In genomic region chr15:65792988-65793812, GRCh38 we compare ENCODE assay signal across 8 cellular contexts. TPM values are rescaled to one million over a fixed set of nuclear protein-coding genes. Genes with fewer than 3 reads are reported as not detected.
DNase-seq lines count a peak whose midpoint lies in the region; ATAC-seq and FAIRE-seq lines count a peak whose summit lies in the region.

No MANE protein-coding gene starts in this region.

- peak overlapping the region; percentile 85 for H3K4me3 ChIP-seq in CD4-positive, CD25-positive, alpha-beta regulatory T cell (ENCODE audit: low read depth, low read length)
- H3K4me3 ChIP-seq in NT2/D1 (ENCODE audit: insufficient read length, low read depth) (peak overlapping the region; percentile 76), neuronal stem cell (ENCODE audit: low read length in 2 of 2) (peak overlapping the region in 1 of 2 donors; percentile 62)

- DNase-seq in CD4-positive, CD25-positive, alpha-beta regulatory T cell: no peak
- no peak for DNase-seq in NT2/D1 (ENCODE audit: low read depth, low spot score)
- no peak for DNase-seq in effector memory CD8-positive, alpha-beta T cell
- no peak for DNase-seq in neuronal stem cell (ENCODE audit: low spot score)
- no peak for DNase-seq in SHP77 treated with DMSO at 0.1 percent for 48 hours (lab: John Stamatoyannopoulos, UW)
- DNase-seq in GM19239 (ENCODE audit: insufficient read length, low spot score): no peak
- no peak for DNase-seq in stimulated activated naive CD4-positive, alpha-beta T cell treated with Interleukin-2 at 50 U/mL for 16 hours (lab: John Stamatoyannopoulos, UW)

- H3K4me2 ChIP-seq in neuronal stem cell (ENCODE audit: insufficient read depth, low read length, poor library complexity, severe bottlenecking): no peak overlapping the region

- no CpG with 5 or more reads among the region's 13 CpGs for WGBS in neuronal stem cell (ENCODE audit: extremely low coverage in 2 of 2, insufficient read length in 2 of 2, insufficient replicate concordance in 1 of 2), 2 donors

- peak overlapping the region; percentile 98 to 100 (median 99) for H3K27ac Mint-ChIP-seq in CD4-positive, CD25-positive, alpha-beta regulatory T cell
- peak overlapping the region; percentile 98 to 99 for H3K27ac Mint-ChIP-seq in effector memory CD8-positive, alpha-beta T cell

- H3K18ac ChIP-seq in neuronal stem cell (ENCODE audit: low read length): no peak overlapping the region

- H3K9ac ChIP-seq in NT2/D1 (ENCODE audit: insufficient read length, low read depth): no peak overlapping the region
- no peak overlapping the region for H3K9ac ChIP-seq in neuronal stem cell (ENCODE audit: low read depth, low read length, poor library complexity)

- no peak overlapping the region for H2BK120ac ChIP-seq in neuronal stem cell (ENCODE audit: low read depth, low read length)

- no peaks in the 10 kb centered on the region for H3K27me3 ChIP-seq in CD4-positive, CD25-positive, alpha-beta regulatory T cell (ENCODE audit: control insufficient read depth, insufficient read depth, low read length)
- peaks cover 17% of the 10 kb centered on the region for H3K27me3 ChIP-seq in NT2/D1 (ENCODE audit: insufficient read depth, insufficient read length)
- no peaks in the 10 kb centered on the region for H3K27me3 ChIP-seq in neuronal stem cell (ENCODE audit: control insufficient read depth in 3 of 3, insufficient read depth in 3 of 3, low read depth in 1 of 3, low read length in 3 of 3)

- no peaks in the 10 kb centered on the region for H3K79me1 ChIP-seq in neuronal stem cell (ENCODE audit: low read depth, low read length)

- no peaks in the 10 kb centered on the region for H3K36me3 Mint-ChIP-seq in CD4-positive, CD25-positive, alpha-beta regulatory T cell
- peaks cover 46% of the 10 kb centered on the region for H3K36me3 Mint-ChIP-seq in effector memory CD8-positive, alpha-beta T cell (ENCODE audit: insufficient read depth)

- no peak for FAIRE-seq in GM19239 (lab: Jason Lieb, UNC)

- no peak overlapping the region for H3K23ac ChIP-seq in neuronal stem cell (ENCODE audit: low read depth, low read length, poor library complexity)

- no peak overlapping the region for H3K4ac ChIP-seq in neuronal stem cell (ENCODE audit: low read length)

- no peak overlapping the region for H4K91ac ChIP-seq in neuronal stem cell (ENCODE audit: low read depth, low read length, poor library complexity)

- H2BK15ac ChIP-seq in neuronal stem cell (ENCODE audit: low read length): no peak overlapping the region

- H3K14ac ChIP-seq in neuronal stem cell (ENCODE audit: low read length): no peak overlapping the region

- H3K9me3 ChIP-seq in CD4-positive, CD25-positive, alpha-beta regulatory T cell (ENCODE audit: control insufficient read depth in 2 of 2, low read length in 2 of 2): no peaks in the 10 kb centered on the region
- H3K9me3 ChIP-seq in NT2/D1 (ENCODE audit: insufficient read depth, low read length) (no peaks in the 10 kb centered on the region), neuronal stem cell (replicated peaks in 1 of 2; ENCODE audit: control insufficient read depth in 2 of 2, insufficient read depth in 1 of 2, low read depth in 1 of 2, low read length in 2 of 2) (no peaks in the 10 kb centered on the region)

- ATAC-seq in CD4-positive, CD25-positive, alpha-beta regulatory T cell (ENCODE audit: low read depth in 2 of 2): no peak
- no peak for ATAC-seq in effector memory CD8-positive, alpha-beta T cell (replicated peaks)
- no peak for ATAC-seq in GM19035 (IDR thresholded peaks at IDR 0.05; ENCODE audit: unreplicated experiment)

- no peaks in the 10 kb centered on the region for H3K36me3 ChIP-seq in CD4-positive, CD25-positive, alpha-beta regulatory T cell (ENCODE audit: control insufficient read depth, insufficient read depth, low read length)
- H3K36me3 ChIP-seq in NT2/D1 (ENCODE audit: insufficient read depth, insufficient read length, low read length): no peaks in the 10 kb centered on the region
- no peaks in the 10 kb centered on the region for H3K36me3 ChIP-seq in neuronal stem cell (replicated peaks in 1 of 2; ENCODE audit: control insufficient read depth in 2 of 2, insufficient read depth in 2 of 2, low read length in 2 of 2)

- peaks cover 33% of the 10 kb centered on the region for H3K4me1 ChIP-seq in CD4-positive, CD25-positive, alpha-beta regulatory T cell (ENCODE audit: control insufficient read depth, insufficient read depth, low read length, poor library complexity, severe bottlenecking)
- H3K4me1 ChIP-seq in NT2/D1 (ENCODE audit: insufficient read depth, insufficient read length): no peaks in the 10 kb centered on the region
- peaks cover 0 to 2% of the 10 kb centered on the region in 2 donors for H3K4me1 ChIP-seq in neuronal stem cell (ENCODE audit: control insufficient read depth in 2 of 2, insufficient read depth in 1 of 2, low read depth in 1 of 2, low read length in 2 of 2)

- H3K4me3 Mint-ChIP-seq in CD4-positive, CD25-positive, alpha-beta regulatory T cell: peak overlapping the region; percentile 94 to 98 (median 96)
- H3K4me3 Mint-ChIP-seq in effector memory CD8-positive, alpha-beta T cell: peak overlapping the region; percentile 81 to 90

- no peak overlapping the region for H4K8ac ChIP-seq in neuronal stem cell (ENCODE audit: low read depth, low read length)

- H2BK5ac ChIP-seq in neuronal stem cell (ENCODE audit: low read length): no peak overlapping the region

- no peak overlapping the region for H2BK12ac ChIP-seq in neuronal stem cell (ENCODE audit: low read length)

- peak overlapping the region; percentile 99 for H3K27ac ChIP-seq in CD4-positive, CD25-positive, alpha-beta regulatory T cell (ENCODE audit: insufficient read depth, low read length, poor library complexity, severe bottlenecking)
- H3K27ac ChIP-seq in neuronal stem cell (replicated peaks; ENCODE audit: low read length): no peak overlapping the region

- peaks cover 41 to 62% (median 50%) of the 10 kb centered on the region in 4 donors for H3K4me1 Mint-ChIP-seq in CD4-positive, CD25-positive, alpha-beta regulatory T cell
- peaks cover 17 to 36% of the 10 kb centered on the region in 2 donors for H3K4me1 Mint-ChIP-seq in effector memory CD8-positive, alpha-beta T cell (ENCODE audit: low read depth in 2 of 2)

- H3K9me3 Mint-ChIP-seq in CD4-positive, CD25-positive, alpha-beta regulatory T cell: peaks cover 0 to 2% (median 0%) of the 10 kb centered on the region in 7 donors
- H3K9me3 Mint-ChIP-seq in effector memory CD8-positive, alpha-beta T cell: no peaks in the 10 kb centered on the region

- peak overlapping the region; percentile 90 for H2AFZ ChIP-seq in neuronal stem cell (ENCODE audit: low read length)

- no peak overlapping the region for H2AK5ac ChIP-seq in neuronal stem cell (ENCODE audit: low read depth, low read length)

- H3K27me3 Mint-ChIP-seq in CD4-positive, CD25-positive, alpha-beta regulatory T cell: no peaks in the 10 kb centered on the region
- no peaks in the 10 kb centered on the region for H3K27me3 Mint-ChIP-seq in effector memory CD8-positive, alpha-beta T cell

RNA-seq across cellular contexts. Expression of gene DENND4A, which starts 1.1 kb away (rescaled TPM):
- total RNA-seq in CD4-positive, CD25-positive, alpha-beta regulatory T cell: 88.4 TPM
- 10 to 100 TPM in 3 of 4 donors, 1 to 10 TPM in 1; 9.6 to 13.2 (median 12.1) TPM for polyA plus RNA-seq in CD4-positive, CD25-positive, alpha-beta regulatory T cell
- 3.2 TPM for polyA plus RNA-seq in neuronal stem cell (2013, experiment 1 of 2)
- 3.2 TPM for polyA plus RNA-seq in neuronal stem cell (2013, experiment 2 of 2)
